In the genomic region with DNA sequence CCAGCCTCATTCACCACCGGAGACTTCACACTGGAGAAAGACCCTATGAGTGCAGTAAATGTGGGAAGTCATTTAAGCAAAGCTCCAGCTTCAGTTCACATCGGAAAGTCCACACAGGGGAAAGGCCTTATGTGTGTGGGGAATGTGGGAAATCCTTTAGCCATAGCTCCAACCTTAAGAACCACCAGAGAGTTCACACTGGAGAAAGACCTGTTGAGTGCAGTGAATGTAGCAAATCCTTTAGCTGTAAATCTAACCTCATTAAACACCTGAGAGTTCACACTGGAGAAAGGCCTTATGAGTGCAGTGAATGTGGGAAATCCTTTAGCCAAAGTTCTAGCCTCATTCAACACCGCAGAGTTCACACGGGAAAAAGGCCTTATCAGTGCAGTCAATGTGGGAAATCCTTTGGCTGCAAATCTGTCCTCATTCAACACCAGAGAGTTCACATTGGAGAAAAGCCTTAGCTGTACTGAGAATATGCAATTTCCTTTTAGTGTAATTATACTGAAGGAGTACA, we compare ENCODE assay signal across 21 cellular contexts. TPM values are rescaled to one million over a fixed set of nuclear protein-coding genes. Genes with fewer than 3 reads are reported as not detected.
"Had no signal": no experiment of that assay in that cellular context is flagged by ENCODE, and none has a peak within 500 bp of the region (broad histone marks: within the 10 kb centered on the region; RNA-seq: fewer than 3 reads in every experiment).

No MANE protein-coding gene starts in this region.

- H3K4me3 ChIP-seq: cardiac muscle cell, SJSA1 had no signal

- H3K4me3 Mint-ChIP-seq: activated CD4-positive, alpha-beta T cell treated with anti-CD3 and anti-CD28 coated beads, Interleukin-2, amount 10 ng/mL, durations not matched to agents 24 days and 14 days; activated naive CD8-positive, alpha-beta T cell; activated T-cell treated with anti-CD3 and anti-CD28 coated beads, Interleukin-2, amount 50 U/mL, for 4 hours; T-helper 1 cell treated with Interleukin-12 subunit alpha and Interleukin-12 subunit beta and Interleukin-4 antibody, amounts not matched to agents 30 μg/mL and 1 μg/mL, for 36 hours; WTC11 had no signal

- H3K27me3 Mint-ChIP-seq: activated CD4-positive, alpha-beta T cell treated with anti-CD3 and anti-CD28 coated beads, Interleukin-2, amount 10 ng/mL, durations not matched to agents 24 days and 14 days; activated naive CD8-positive, alpha-beta T cell had no signal

- H3K27me3 ChIP-seq: brain microvascular endothelial cell, cardiac muscle cell, SJSA1 had no signal

- H3K4me1 Mint-ChIP-seq: activated CD4-positive, alpha-beta T cell treated with anti-CD3 and anti-CD28 coated beads, Interleukin-2, amount 10 ng/mL, durations not matched to agents 24 days and 14 days; WTC11 had no signal

- ATAC-seq: activated T-cell treated with anti-CD3 and anti-CD28 coated beads, Interleukin-2, amount 50 U/mL, for 4 hours; WTC11 had no signal

- DNase-seq: activated CD4-positive, alpha-beta T cell treated with anti-CD3 and anti-CD28 coated beads, Interleukin-2, amount 10 ng/mL, durations not matched to agents 24 days and 14 days; activated CD4-positive, alpha-beta T cell treated with anti-CD3 and anti-CD28 coated beads, Interleukin-2, amount 50 U/mL, for 48 hours; activated CD4-positive, CD25-positive, alpha-beta regulatory T cell treated with anti-CD3 and anti-CD28 coated beads, Interleukin-2, amount 50 U/mL, for 72 hours; activated CD8-positive, alpha-beta memory T cell treated with anti-CD3 and anti-CD28 coated beads for 24 hours; activated effector memory CD4-positive, alpha-beta T cell treated with anti-CD3 and anti-CD28 coated beads, Interleukin-2, amount 50 U/mL, for 16 hours; activated naive CD4-positive, alpha-beta T cell treated with Interleukin-2 at 50 U/mL for 16 hours; activated T-cell treated with anti-CD3 and anti-CD28 coated beads, Interleukin-2, amount 50 U/mL, for 4 hours; brain microvascular endothelial cell; Karpas-422; MM.1S; NCI-H1436; NCI-H1694 treated with DMSO at 0.1 percent for 48 hours; NCI-H2029 treated with DMSO at 0.1 percent for 48 hours; NCI-H510A treated with DMSO at 0.1 percent for 48 hours; NK-92 treated with Interleukin-12 subunit alpha and Interleukin-12 subunit beta, amount 100 ng/mL, for 24 hours; SHP77 had no signal

- H3K27ac Mint-ChIP-seq: activated CD4-positive, alpha-beta T cell treated with anti-CD3 and anti-CD28 coated beads, Interleukin-2, amount 10 ng/mL, durations not matched to agents 24 days and 14 days; activated naive CD8-positive, alpha-beta T cell; T-helper 1 cell treated with Interleukin-12 subunit alpha and Interleukin-12 subunit beta and Interleukin-4 antibody, amounts not matched to agents 30 μg/mL and 1 μg/mL, for 36 hours; WTC11 had no signal

- H3K4me1 ChIP-seq: SJSA1 had no signal

- H3K27ac ChIP-seq: brain microvascular endothelial cell, cardiac muscle cell, SJSA1 had no signal

RNA-seq across cellular contexts. Expression of gene ZSCAN4, which starts 27.0 kb away (rescaled TPM):
- total RNA-seq: activated CD4-positive, alpha-beta T cell treated with anti-CD3 and anti-CD28 coated beads, Interleukin-2, amount 10 ng/mL, durations not matched to agents 24 days and 14 days; activated T-cell treated with anti-CD3 and anti-CD28 coated beads, Interleukin-2, amount 50 U/mL, for 4 hours; cardiac muscle cell; SJSA1 had no signal
- polyA plus RNA-seq: cardiac muscle cell had no signal
